In the genomic region with DNA sequence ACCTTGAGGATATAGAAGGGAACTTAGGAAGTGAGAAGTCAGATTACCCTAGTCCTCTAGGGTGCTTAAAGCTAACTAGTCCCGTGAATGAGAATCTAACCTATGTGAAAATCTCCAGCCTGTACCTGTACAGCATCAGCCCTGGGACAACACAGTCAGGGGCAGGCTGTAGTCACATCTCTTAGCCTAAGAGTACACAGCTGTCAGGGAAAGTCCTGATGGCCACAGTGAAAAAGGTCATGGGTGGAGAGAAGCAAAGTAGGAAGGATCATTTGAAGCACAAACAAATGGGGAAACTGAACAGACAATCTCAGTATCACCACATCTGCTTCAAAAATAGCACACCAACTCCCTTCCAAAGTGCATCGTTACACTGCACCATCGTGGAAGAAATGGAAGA, we compare ENCODE assay signal across 19 cellular contexts.
"Had no signal": no experiment of that assay in that cellular context is flagged by ENCODE, and none has a peak within 500 bp of the region (broad histone marks: within the 10 kb centered on the region; RNA-seq: fewer than 3 reads in every experiment).

No MANE protein-coding gene starts in this region.

- H3K9me3 ChIP-seq: SJSA1 had no signal

- H3K27ac ChIP-seq: KMS-11, SJSA1, SK-N-MC had no signal

- DNase-seq: NCI-H1092 treated with DMSO at 0.1 percent for 48 hours, NCI-H1436, NCI-H187, NCI-H2029, NCI-H2081 treated with DMSO at 0.1 percent for 48 hours, NCI-H2171, NCI-H226, NCI-H446, NCI-H510A, NCI-H524 treated with DMSO at 0.1 percent for 48 hours, NCI-H69, NCI-H774, Right ventricle myocardium superior, RPMI8226, SIG-M5 had no signal

- H3K27me3 ChIP-seq: SJSA1 had no signal

- H3K4me1 ChIP-seq: SJSA1 had no signal

- H3K9ac ChIP-seq: KMS-11 had no signal

- FAIRE-seq: RCC 7860 had no signal

- H3K4me2 ChIP-seq: KMS-11 had no signal

- H3K4me3 ChIP-seq: SJSA1, SK-N-MC had no signal
